1 cellular context compared by ENCODE assay signal in the genomic region with DNA sequence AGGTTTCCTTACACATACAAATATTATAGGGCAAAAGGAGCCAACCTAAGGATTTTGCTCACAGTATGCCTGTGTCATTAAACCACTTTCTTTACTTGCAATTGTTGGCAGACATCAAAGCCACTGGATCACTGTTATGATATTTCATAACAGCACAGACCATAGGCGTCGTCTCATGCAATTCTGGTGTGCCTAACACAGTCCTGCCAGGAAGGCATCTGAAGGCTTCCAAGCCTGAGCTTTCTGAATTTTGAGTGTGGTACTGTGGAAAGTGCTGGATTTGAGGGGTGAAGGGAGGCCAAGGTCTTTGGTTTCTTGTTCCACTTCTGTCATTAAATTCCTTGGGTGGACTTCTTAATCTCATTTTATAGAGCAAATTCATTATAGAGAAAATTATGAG.
A peak's percentile ranks its signal among the peaks of the same experiment; 100 is the strongest.
TF ChIP-seq lines count a peak whose summit lies in the region.

No MANE protein-coding gene starts in this region.

TF ChIP-seq in HepG2, 621 proteins besides CTCF, POLR2A, EP300 and RAD21 (continued from another document and continues in another):
- TF ChIP-seq, protein P1, sequence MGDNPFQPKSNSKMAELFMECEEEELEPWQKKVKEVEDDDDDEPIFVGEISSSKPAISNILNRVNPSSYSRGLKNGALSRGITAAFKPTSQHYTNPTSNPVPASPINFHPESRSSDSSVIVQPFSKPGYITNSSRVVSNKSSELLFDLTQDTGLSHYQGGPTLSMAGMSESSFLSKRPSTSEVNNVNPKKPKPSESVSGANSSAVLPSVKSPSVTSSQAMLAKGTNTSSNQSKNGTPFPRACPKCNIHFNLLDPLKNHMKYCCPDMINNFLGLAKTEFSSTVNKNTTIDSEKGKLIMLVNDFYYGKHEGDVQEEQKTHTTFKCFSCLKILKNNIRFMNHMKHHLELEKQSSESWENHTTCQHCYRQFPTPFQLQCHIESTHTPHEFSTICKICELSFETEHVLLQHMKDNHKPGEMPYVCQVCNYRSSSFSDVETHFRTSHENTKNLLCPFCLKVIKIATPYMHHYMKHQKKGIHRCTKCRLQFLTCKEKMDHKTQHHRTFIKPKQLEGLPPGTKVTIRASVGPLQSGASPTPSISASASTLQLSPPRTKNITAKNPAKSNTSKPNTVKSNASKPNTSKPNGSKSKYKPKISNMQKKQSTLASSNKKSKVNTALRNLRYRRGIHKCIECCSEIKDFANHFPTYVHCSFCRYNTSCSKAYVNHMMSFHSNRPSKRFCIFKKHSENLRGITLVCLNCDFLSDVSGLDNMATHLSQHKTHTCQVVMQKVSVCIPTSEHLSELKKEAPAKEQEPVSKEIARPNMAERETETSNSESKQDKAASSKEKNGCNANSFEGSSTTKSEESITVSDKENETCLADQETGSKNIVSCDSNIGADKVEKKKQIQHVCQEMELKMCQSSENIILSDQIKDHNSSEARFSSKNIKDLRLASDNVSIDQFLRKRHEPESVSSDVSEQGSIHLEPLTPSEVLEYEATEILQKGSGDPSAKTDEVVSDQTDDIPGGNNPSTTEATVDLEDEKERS (CRISPR knock-in tag; IDR thresholded peaks at IDR 0.05), result no peak
- TF ChIP-seq FOXA1 (IDR thresholded peaks at IDR 0.05) (no peak), FOXA1 (CRISPR knock-in tag; IDR thresholded peaks at IDR 0.05) (0 out of 2 replicates have a peak, but pooled peaks have one; percentile 21), SAFB2 (CRISPR knock-in tag; IDR thresholded peaks at IDR 0.05; ENCODE audit: borderline replicate concordance, low read depth) (no peak), ZC3H4 (CRISPR knock-in tag; IDR thresholded peaks at IDR 0.05; ENCODE audit: borderline replicate concordance) (0 out of 2 replicates have a peak, but pooled peaks have one; percentile 59), RARA (CRISPR knock-in tag; IDR thresholded peaks at IDR 0.05) (no peak), HMG20A (CRISPR knock-in tag; IDR thresholded peaks at IDR 0.05; ENCODE audit: borderline replicate concordance) (0 out of 2 replicates have a peak, but pooled peaks have one; percentile 39), SETDB1 (CRISPR knock-in tag; IDR thresholded peaks at IDR 0.05; ENCODE audit: borderline replicate concordance) (no peak), POLR2AphosphoS2 (IDR thresholded peaks at IDR 0.05; ENCODE audit: low read depth, low read length) (no peak), HDAC2 (CRISPR knock-in tag; IDR thresholded peaks at IDR 0.05) (no peak), JDP2 (CRISPR knock-in tag; IDR thresholded peaks at IDR 0.05; ENCODE audit: borderline replicate concordance) (no peak), CCAR2 (optimal IDR thresholded peaks at IDR 0.05; ENCODE audit: low read depth, low read length) (no peak), ZC3H13 (CRISPR knock-in tag; IDR thresholded peaks at IDR 0.05) (no peak), POLR2G (IDR thresholded peaks at IDR 0.05; ENCODE audit: low read depth, low read length) (0 out of 2 replicates have a peak, but pooled peaks have one; percentile 24), SALL1 (CRISPR knock-in tag; IDR thresholded peaks at IDR 0.05) (peak; percentile 69), ZNF225 (CRISPR knock-in tag; IDR thresholded peaks at IDR 0.05) (no peak), PAX8 (CRISPR knock-in tag; IDR thresholded peaks at IDR 0.05; ENCODE audit: borderline replicate concordance) (0 out of 2 replicates have a peak, but pooled peaks have one; percentile 29), ZNF660 (CRISPR knock-in tag; IDR thresholded peaks at IDR 0.05; ENCODE audit: borderline replicate concordance, low read depth) (no peak), ZNF12 (CRISPR knock-in tag; IDR thresholded peaks at IDR 0.05) (0 out of 2 replicates have a peak, but pooled peaks have one; percentile 33), ZNF614 (CRISPR knock-in tag; IDR thresholded peaks at IDR 0.05; ENCODE audit: borderline replicate concordance) (0 out of 2 replicates have a peak, but pooled peaks have one; percentile 51), TP53 (CRISPR knock-in tag; conservative IDR thresholded peaks at IDR 0.05) (no peak), ATRX (CRISPR knock-in tag; IDR thresholded peaks at IDR 0.05; ENCODE audit: borderline replicate concordance) (no peak), FOXK1 (CRISPR knock-in tag; IDR thresholded peaks at IDR 0.05; ENCODE audit: borderline replicate concordance, low read depth) (no peak), YEATS4 (CRISPR knock-in tag; IDR thresholded peaks at IDR 0.05; ENCODE audit: borderline replicate concordance) (0 out of 2 replicates have a peak, but pooled peaks have one; percentile 27), MTA1 (CRISPR knock-in tag; IDR thresholded peaks at IDR 0.05; ENCODE audit: borderline replicate concordance) (no peak), SOX6 (IDR thresholded peaks at IDR 0.05) (no peak), SOX6 (CRISPR knock-in tag; IDR thresholded peaks at IDR 0.05) (peak; percentile 6; the same call in 1 of the 2 replicates), SOX13 (IDR thresholded peaks at IDR 0.05) (no peak), SOX13 (CRISPR knock-in tag; conservative IDR thresholded peaks at IDR 0.05 in 1 of 2, IDR thresholded peaks at IDR 0.05 in 1 of 2) (peak in 1 of 2 experiments; percentile 50; a peak in 1 of 4 replicates), IKZF4 (CRISPR knock-in tag; IDR thresholded peaks at IDR 0.05; ENCODE audit: borderline replicate concordance, low read depth, not compliant biosample characterization) (no peak), ZNF382 (CRISPR knock-in tag; IDR thresholded peaks at IDR 0.05; ENCODE audit: borderline replicate concordance) (no peak), CEBPG (CRISPR knock-in tag; IDR thresholded peaks at IDR 0.05) (peak; percentile 46; the same call in 1 of the 2 replicates), ASH2L (IDR thresholded peaks at IDR 0.05; ENCODE audit: insufficient read length, low read depth, low read length) (no peak), FOSL2 (CRISPR knock-in tag; IDR thresholded peaks at IDR 0.05) (peak; percentile 52; the same call in 1 of the 2 replicates), CENPT (CRISPR knock-in tag; IDR thresholded peaks at IDR 0.05; ENCODE audit: low read depth) (no peak), GFI1 (CRISPR knock-in tag; IDR thresholded peaks at IDR 0.05; ENCODE audit: borderline replicate concordance) (no peak), SMYD3 (CRISPR knock-in tag; IDR thresholded peaks at IDR 0.05) (no peak), FOXK2 (IDR thresholded peaks at IDR 0.05) (no peak)
- TF ChIP-seq, protein P2, sequence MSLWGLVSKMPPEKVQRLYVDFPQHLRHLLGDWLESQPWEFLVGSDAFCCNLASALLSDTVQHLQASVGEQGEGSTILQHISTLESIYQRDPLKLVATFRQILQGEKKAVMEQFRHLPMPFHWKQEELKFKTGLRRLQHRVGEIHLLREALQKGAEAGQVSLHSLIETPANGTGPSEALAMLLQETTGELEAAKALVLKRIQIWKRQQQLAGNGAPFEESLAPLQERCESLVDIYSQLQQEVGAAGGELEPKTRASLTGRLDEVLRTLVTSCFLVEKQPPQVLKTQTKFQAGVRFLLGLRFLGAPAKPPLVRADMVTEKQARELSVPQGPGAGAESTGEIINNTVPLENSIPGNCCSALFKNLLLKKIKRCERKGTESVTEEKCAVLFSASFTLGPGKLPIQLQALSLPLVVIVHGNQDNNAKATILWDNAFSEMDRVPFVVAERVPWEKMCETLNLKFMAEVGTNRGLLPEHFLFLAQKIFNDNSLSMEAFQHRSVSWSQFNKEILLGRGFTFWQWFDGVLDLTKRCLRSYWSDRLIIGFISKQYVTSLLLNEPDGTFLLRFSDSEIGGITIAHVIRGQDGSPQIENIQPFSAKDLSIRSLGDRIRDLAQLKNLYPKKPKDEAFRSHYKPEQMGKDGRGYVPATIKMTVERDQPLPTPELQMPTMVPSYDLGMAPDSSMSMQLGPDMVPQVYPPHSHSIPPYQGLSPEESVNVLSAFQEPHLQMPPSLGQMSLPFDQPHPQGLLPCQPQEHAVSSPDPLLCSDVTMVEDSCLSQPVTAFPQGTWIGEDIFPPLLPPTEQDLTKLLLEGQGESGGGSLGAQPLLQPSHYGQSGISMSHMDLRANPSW (CRISPR knock-in tag; IDR thresholded peaks at IDR 0.05; ENCODE audit: borderline replicate concordance), result no peak
- TF ChIP-seq, protein P3, sequence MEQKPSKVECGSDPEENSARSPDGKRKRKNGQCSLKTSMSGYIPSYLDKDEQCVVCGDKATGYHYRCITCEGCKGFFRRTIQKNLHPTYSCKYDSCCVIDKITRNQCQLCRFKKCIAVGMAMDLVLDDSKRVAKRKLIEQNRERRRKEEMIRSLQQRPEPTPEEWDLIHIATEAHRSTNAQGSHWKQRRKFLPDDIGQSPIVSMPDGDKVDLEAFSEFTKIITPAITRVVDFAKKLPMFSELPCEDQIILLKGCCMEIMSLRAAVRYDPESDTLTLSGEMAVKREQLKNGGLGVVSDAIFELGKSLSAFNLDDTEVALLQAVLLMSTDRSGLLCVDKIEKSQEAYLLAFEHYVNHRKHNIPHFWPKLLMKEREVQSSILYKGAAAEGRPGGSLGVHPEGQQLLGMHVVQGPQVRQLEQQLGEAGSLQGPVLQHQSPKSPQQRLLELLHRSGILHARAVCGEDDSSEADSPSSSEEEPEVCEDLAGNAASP (CRISPR knock-in tag; IDR thresholded peaks at IDR 0.05; ENCODE audit: borderline replicate concordance), result peak; percentile 56; the same call in 1 of the 2 replicates
- TF ChIP-seq, protein P4, sequence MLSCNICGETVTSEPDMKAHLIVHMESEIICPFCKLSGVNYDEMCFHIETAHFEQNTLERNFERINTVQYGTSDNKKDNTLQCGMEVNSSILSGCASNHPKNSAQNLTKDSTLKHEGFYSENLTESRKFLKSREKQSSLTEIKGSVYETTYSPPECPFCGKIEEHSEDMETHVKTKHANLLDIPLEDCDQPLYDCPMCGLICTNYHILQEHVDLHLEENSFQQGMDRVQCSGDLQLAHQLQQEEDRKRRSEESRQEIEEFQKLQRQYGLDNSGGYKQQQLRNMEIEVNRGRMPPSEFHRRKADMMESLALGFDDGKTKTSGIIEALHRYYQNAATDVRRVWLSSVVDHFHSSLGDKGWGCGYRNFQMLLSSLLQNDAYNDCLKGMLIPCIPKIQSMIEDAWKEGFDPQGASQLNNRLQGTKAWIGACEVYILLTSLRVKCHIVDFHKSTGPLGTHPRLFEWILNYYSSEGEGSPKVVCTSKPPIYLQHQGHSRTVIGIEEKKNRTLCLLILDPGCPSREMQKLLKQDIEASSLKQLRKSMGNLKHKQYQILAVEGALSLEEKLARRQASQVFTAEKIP (CRISPR knock-in tag; IDR thresholded peaks at IDR 0.05; ENCODE audit: borderline replicate concordance), result no peak
- TF ChIP-seq, protein P5, sequence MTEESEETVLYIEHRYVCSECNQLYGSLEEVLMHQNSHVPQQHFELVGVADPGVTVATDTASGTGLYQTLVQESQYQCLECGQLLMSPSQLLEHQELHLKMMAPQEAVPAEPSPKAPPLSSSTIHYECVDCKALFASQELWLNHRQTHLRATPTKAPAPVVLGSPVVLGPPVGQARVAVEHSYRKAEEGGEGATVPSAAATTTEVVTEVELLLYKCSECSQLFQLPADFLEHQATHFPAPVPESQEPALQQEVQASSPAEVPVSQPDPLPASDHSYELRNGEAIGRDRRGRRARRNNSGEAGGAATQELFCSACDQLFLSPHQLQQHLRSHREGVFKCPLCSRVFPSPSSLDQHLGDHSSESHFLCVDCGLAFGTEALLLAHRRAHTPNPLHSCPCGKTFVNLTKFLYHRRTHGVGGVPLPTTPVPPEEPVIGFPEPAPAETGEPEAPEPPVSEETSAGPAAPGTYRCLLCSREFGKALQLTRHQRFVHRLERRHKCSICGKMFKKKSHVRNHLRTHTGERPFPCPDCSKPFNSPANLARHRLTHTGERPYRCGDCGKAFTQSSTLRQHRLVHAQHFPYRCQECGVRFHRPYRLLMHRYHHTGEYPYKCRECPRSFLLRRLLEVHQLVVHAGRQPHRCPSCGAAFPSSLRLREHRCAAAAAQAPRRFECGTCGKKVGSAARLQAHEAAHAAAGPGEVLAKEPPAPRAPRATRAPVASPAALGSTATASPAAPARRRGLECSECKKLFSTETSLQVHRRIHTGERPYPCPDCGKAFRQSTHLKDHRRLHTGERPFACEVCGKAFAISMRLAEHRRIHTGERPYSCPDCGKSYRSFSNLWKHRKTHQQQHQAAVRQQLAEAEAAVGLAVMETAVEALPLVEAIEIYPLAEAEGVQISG (CRISPR knock-in tag; IDR thresholded peaks at IDR 0.05), result no peak
- TF ChIP-seq, protein P6, sequence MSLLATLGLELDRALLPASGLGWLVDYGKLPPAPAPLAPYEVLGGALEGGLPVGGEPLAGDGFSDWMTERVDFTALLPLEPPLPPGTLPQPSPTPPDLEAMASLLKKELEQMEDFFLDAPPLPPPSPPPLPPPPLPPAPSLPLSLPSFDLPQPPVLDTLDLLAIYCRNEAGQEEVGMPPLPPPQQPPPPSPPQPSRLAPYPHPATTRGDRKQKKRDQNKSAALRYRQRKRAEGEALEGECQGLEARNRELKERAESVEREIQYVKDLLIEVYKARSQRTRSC (CRISPR knock-in tag; IDR thresholded peaks at IDR 0.05; ENCODE audit: low read depth), result no peak
- TF ChIP-seq, protein P7, sequence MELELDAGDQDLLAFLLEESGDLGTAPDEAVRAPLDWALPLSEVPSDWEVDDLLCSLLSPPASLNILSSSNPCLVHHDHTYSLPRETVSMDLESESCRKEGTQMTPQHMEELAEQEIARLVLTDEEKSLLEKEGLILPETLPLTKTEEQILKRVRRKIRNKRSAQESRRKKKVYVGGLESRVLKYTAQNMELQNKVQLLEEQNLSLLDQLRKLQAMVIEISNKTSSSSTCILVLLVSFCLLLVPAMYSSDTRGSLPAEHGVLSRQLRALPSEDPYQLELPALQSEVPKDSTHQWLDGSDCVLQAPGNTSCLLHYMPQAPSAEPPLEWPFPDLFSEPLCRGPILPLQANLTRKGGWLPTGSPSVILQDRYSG (CRISPR knock-in tag; IDR thresholded peaks at IDR 0.05), result no peak
- TF ChIP-seq, protein P8, sequence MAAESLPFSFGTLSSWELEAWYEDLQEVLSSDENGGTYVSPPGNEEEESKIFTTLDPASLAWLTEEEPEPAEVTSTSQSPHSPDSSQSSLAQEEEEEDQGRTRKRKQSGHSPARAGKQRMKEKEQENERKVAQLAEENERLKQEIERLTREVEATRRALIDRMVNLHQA (CRISPR knock-in tag; IDR thresholded peaks at IDR 0.05), result no peak
- TF ChIP-seq, protein P9, sequence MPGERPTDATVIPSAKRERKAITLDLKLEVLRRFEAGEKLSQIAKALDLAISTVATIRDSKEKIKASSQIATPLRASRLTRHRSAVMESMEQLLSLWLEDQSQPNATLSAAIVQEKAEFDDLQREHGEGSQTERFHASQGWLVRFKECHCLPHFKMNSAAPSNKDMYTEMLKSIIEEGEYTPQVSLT (CRISPR knock-in tag; IDR thresholded peaks at IDR 0.05; ENCODE audit: borderline replicate concordance, low read depth), result no peak
